1 cellular context compared by ENCODE assay signal in genomic region chr9:130962418-130963316, GRCh38.
TF ChIP-seq lines count a peak whose summit lies in the region.

No MANE protein-coding gene starts in this region.

TF ChIP-seq in SK-N-SH, 30 proteins besides CTCF, POLR2A, EP300 and RAD21 (continued from another document):
- peak; percentile 73 for TF ChIP-seq REST (IDR thresholded peaks at IDR 0.05; ENCODE audit: low read depth, low read length)
- no peak for TF ChIP-seq FOXM1 (IDR thresholded peaks at IDR 0.05; ENCODE audit: low read depth)
- peak; percentile 99 for TF ChIP-seq FOSL2 (IDR thresholded peaks at IDR 0.05; ENCODE audit: borderline replicate concordance, low read depth)
